Comparison of ENCODE assay signal across 6 cellular contexts in genomic region chr3:82378370-82378769, GRCh38.
"Had no signal": no experiment of that assay in that cellular context is flagged by ENCODE, and none has a peak within 500 bp of the region (broad histone marks: within the 10 kb centered on the region; RNA-seq: fewer than 3 reads in every experiment).

No MANE protein-coding gene starts in this region.

- H3K4me3 ChIP-seq: K562 had no signal

- FAIRE-seq: HTR-8/SVneo, K562 had no signal

- ATAC-seq: K562 had no signal

- DNase-seq: IMR-90, KBM-7, KG1 had no signal

- H3K27ac ChIP-seq: HL-60 had no signal
